2 cellular contexts compared by ENCODE assay signal in genomic region chr6:4907602-4908001, GRCh38.
TF ChIP-seq lines count a peak whose summit lies in the region.

No MANE protein-coding gene starts in this region.

TF ChIP-seq in GM23338, 12 proteins besides CTCF, POLR2A, EP300 and RAD21 (continued from another document):
- TF ChIP-seq REST (IDR thresholded peaks at IDR 0.05; ENCODE audit: unreplicated experiment) = no peak
- no peak for TF ChIP-seq ZNF462 (CRISPR knock-in tag; IDR thresholded peaks at IDR 0.05)
- no peak for TF ChIP-seq EZH2phosphoT487 (IDR thresholded peaks at IDR 0.05; ENCODE audit: unreplicated experiment)
- no peak for TF ChIP-seq STAT1 (IDR thresholded peaks at IDR 0.05; ENCODE audit: unreplicated experiment)
- no peak for TF ChIP-seq CREB1 (CRISPR knock-in tag; IDR thresholded peaks at IDR 0.05; ENCODE audit: low read depth)
- no peak for TF ChIP-seq ETS1 (IDR thresholded peaks at IDR 0.05)
- TF ChIP-seq NANOG (IDR thresholded peaks at IDR 0.05; ENCODE audit: borderline replicate concordance) = no peak
- no peak for TF ChIP-seq ZNF331 (CRISPR knock-in tag; IDR thresholded peaks at IDR 0.05; ENCODE audit: low read depth)

TF ChIP-seq in SK-N-SH treated with all-trans-retinoic acid at 6 μM for 48 hours, 23 proteins besides CTCF, POLR2A, EP300 and RAD21 (continued from another document):
- no peak for TF ChIP-seq TSHZ2 (CRISPR knock-in tag; IDR thresholded peaks at IDR 0.05)
- no peak for TF ChIP-seq ZC3H10 (CRISPR knock-in tag; IDR thresholded peaks at IDR 0.05)
- TF ChIP-seq ZNF70 (CRISPR knock-in tag; IDR thresholded peaks at IDR 0.05) = no peak
- TF ChIP-seq SNAI2 (CRISPR knock-in tag; IDR thresholded peaks at IDR 0.05) = no peak
- no peak for TF ChIP-seq CSRNP3 (CRISPR knock-in tag; IDR thresholded peaks at IDR 0.05)
- no peak for TF ChIP-seq TOX (CRISPR knock-in tag; IDR thresholded peaks at IDR 0.05; ENCODE audit: borderline replicate concordance)
- TF ChIP-seq RARB (CRISPR knock-in tag; IDR thresholded peaks at IDR 0.05) = no peak
- no peak for TF ChIP-seq POU6F1 (CRISPR knock-in tag; IDR thresholded peaks at IDR 0.05; ENCODE audit: borderline replicate concordance, low read depth)
- no peak for TF ChIP-seq ISL1 (CRISPR knock-in tag; IDR thresholded peaks at IDR 0.05)
- no peak for TF ChIP-seq TCF4 (CRISPR knock-in tag; IDR thresholded peaks at IDR 0.05; ENCODE audit: borderline replicate concordance)
- no peak for TF ChIP-seq PPARA (CRISPR knock-in tag; IDR thresholded peaks at IDR 0.05; ENCODE audit: borderline replicate concordance)
- no peak for TF ChIP-seq CSDC2 (CRISPR knock-in tag; IDR thresholded peaks at IDR 0.05)
- TF ChIP-seq CREB5 (CRISPR knock-in tag; IDR thresholded peaks at IDR 0.05; ENCODE audit: low read depth) = no peak
- no peak for TF ChIP-seq ZNF8 (CRISPR knock-in tag; IDR thresholded peaks at IDR 0.05)
